In the genomic region with DNA sequence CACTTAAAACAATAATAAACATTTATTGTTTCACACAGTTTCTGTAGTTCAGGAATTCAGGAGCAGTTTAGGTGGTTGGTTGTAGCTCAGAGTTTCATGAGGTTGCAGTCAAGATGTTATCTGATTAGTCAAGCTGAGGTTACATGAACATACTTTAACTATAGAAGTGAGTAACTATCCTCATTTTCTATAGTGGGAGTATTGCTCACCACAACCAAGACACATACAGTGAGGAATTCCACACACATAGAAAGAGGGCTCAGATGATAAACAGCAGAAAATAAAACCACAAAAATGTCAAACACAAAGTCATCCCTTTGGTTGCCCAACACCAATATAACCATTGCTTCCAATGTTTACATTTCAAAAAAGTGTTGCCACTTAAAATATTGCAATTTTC, we compare ENCODE assay signal across 18 cellular contexts. TPM values are rescaled to one million over a fixed set of nuclear protein-coding genes. Genes with fewer than 3 reads are reported as not detected.
A peak's percentile ranks its signal among the peaks of the same experiment; 100 is the strongest.
DNase-seq lines count a peak whose midpoint lies in the region; ATAC-seq, FAIRE-seq and TF ChIP-seq lines count a peak whose summit lies in the region.
"Had no signal": no experiment of that assay in that cellular context is flagged by ENCODE, and none has a peak within 500 bp of the region (broad histone marks: within the 10 kb centered on the region; RNA-seq: fewer than 3 reads in every experiment).

No MANE protein-coding gene starts in this region.

- H3K79me2 ChIP-seq in PC-3 (ENCODE audit: low read length) (no peaks in the 10 kb centered on the region), osteoblast (ENCODE audit: insufficient read depth, low read length) (no peaks in the 10 kb centered on the region)

- H3K27me3 ChIP-seq in PC-3 (ENCODE audit: low read length) (no peaks in the 10 kb centered on the region), osteoblast (ENCODE audit: insufficient read depth, low read length) (no peaks in the 10 kb centered on the region)
- H3K27me3 ChIP-seq: colonic mucosa, transverse colon had no signal

- H4K20me1 ChIP-seq in PC-3 (ENCODE audit: low read length) = no peaks in the 10 kb centered on the region
- no peaks in the 10 kb centered on the region for H4K20me1 ChIP-seq in osteoblast (ENCODE audit: insufficient read depth, low read length)

- BruUV-seq in PC-3 (replicated peaks; lab: Mats Ljungman, UMichigan) = no TSS peak

- H3K9me3 ChIP-seq in PC-3 (ENCODE audit: low read length) = 0 out of 2 replicates have a peak, but pooled peaks cover 9% of the 10 kb centered on the region
- peaks cover 4% of the 10 kb centered on the region for H3K9me3 ChIP-seq in osteoblast (ENCODE audit: low read depth, low read length)
- H3K9me3 ChIP-seq: colonic mucosa had no signal

- peaks cover 8% of the 10 kb centered on the region for H3K4me1 Mint-ChIP-seq in activated CD4-positive, alpha-beta T cell treated with anti-CD3 and anti-CD28 coated beads for 36 hours
- H3K4me1 Mint-ChIP-seq: nephron had no signal

- H3K36me3 ChIP-seq in PC-3 (ENCODE audit: low read depth, low read length) (no peaks in the 10 kb centered on the region), osteoblast (ENCODE audit: insufficient read depth, low read length) (no peaks in the 10 kb centered on the region)
- H3K36me3 ChIP-seq: colonic mucosa, transverse colon had no signal

- H3K4me3 Mint-ChIP-seq in activated CD4-positive, alpha-beta T cell treated with anti-CD3 and anti-CD28 coated beads for 36 hours = no peak overlapping the region
- H3K4me3 Mint-ChIP-seq: activated naive CD8-positive, alpha-beta T cell; GM23338; nephron had no signal

- H3K4me3 ChIP-seq in PC-3 (ENCODE audit: low read length) (no peak overlapping the region), osteoblast (ENCODE audit: insufficient read depth, low read length) (no peak overlapping the region)
- H3K4me3 ChIP-seq: colonic mucosa, GM23338, transverse colon had no signal

- H3K27ac Mint-ChIP-seq in activated CD4-positive, alpha-beta T cell treated with anti-CD3 and anti-CD28 coated beads for 36 hours = no peak overlapping the region
- H3K27ac Mint-ChIP-seq: activated naive CD8-positive, alpha-beta T cell; GM23338; nephron had no signal

- peak; percentile 86 for ATAC-seq in activated CD4-positive, alpha-beta T cell treated with anti-CD3 and anti-CD28 coated beads for 36 hours
- ATAC-seq in PC-3 = peak; percentile 33; the same call in 1 of the 2 replicates
- no peak for ATAC-seq in HG02588 (IDR thresholded peaks at IDR 0.05; ENCODE audit: unreplicated experiment)
- ATAC-seq: GM23338 had no signal

- no peaks in the 10 kb centered on the region for H3K36me3 Mint-ChIP-seq in activated CD4-positive, alpha-beta T cell treated with anti-CD3 and anti-CD28 coated beads for 36 hours (ENCODE audit: low read depth)

- DNase-seq in activated CD4-positive, alpha-beta T cell treated with anti-CD3 and anti-CD28 coated beads for 36 hours = no peak
- DNase-seq in activated CD4-positive, alpha-beta T cell treated with anti-CD3 and anti-CD28 coated beads for 48 hours = no peak
- DNase-seq in PC-3 = peak; percentile 79
- peak; percentile 15 for DNase-seq in dedifferentiated amniotic fluid mesenchymal stem cell (ENCODE audit: extremely low spot score)
- peak; percentile 60 for DNase-seq in osteoblast (ENCODE audit: insufficient read length, low spot score, missing footprints)
- no peak for DNase-seq in superior temporal gyrus (ENCODE audit: extremely low spot score)
- no peak for DNase-seq in frontal cortex (ENCODE audit: low spot score in 2 of 2)
- DNase-seq: colonic mucosa; NCI-H1105; SK-N-SH; stimulated activated CD4-positive, alpha-beta T cell treated with anti-CD3 and anti-CD28 coated beads, Interleukin-2, amount 100 ng/mL, for 24 hours; stimulated activated CD8-positive, alpha-beta memory T cell treated with anti-CD3 and anti-CD28 coated beads, Interleukin-4, amount 100 ng/mL, for 48 hours; transverse colon had no signal

- POLR2A ChIA-PET in activated CD4-positive, alpha-beta T cell treated with anti-CD3 and anti-CD28 coated beads for 36 hours (lab: Charles Lee) = no interaction called here
- POLR2A ChIA-PET in PC-3 (lab: Charles Lee; ENCODE audit: unreplicated experiment) = no interaction called here

- H3K4me2 ChIP-seq in PC-3 (ENCODE audit: low read length) (0 out of 2 replicates have a peak overlapping the region, but pooled peaks have one; percentile 22), osteoblast (ENCODE audit: insufficient read depth, low read length) (no peak overlapping the region)
- H3K4me2 ChIP-seq: GM23338, SK-N-SH had no signal

- peaks cover 5% of the 10 kb centered on the region for H3K9me3 Mint-ChIP-seq in activated CD4-positive, alpha-beta T cell treated with anti-CD3 and anti-CD28 coated beads for 36 hours (ENCODE audit: low read depth)

- peaks cover 10% of the 10 kb centered on the region for H3K27me3 Mint-ChIP-seq in activated CD4-positive, alpha-beta T cell treated with anti-CD3 and anti-CD28 coated beads for 36 hours

- no peak for FAIRE-seq in frontal cortex (lab: Jason Lieb, UNC)

- TF ChIP-seq CTCF in PC-3 (conservative IDR thresholded peaks at IDR 0.05; ENCODE audit: low read depth, low read length) = no peak
- TF ChIP-seq CTCF in osteoblast (IDR thresholded peaks at IDR 0.05; ENCODE audit: extremely low read depth, low read depth, low read length) = no peak

- H2AFZ ChIP-seq in PC-3 (ENCODE audit: low read length) = no peak overlapping the region
- no peak overlapping the region for H2AFZ ChIP-seq in osteoblast (ENCODE audit: low read length)
- H2AFZ ChIP-seq: GM23338 had no signal

- no peaks in the 10 kb centered on the region for H3F3A ChIP-seq in PC-3 (ENCODE audit: low read length, unreplicated experiment)

- H3K9me2 ChIP-seq in PC-3 (replicated peaks; ENCODE audit: low read length) = no peaks in the 10 kb centered on the region
- H3K9me2 ChIP-seq: SK-N-SH had no signal

- CTCF ChIA-PET in activated CD4-positive, alpha-beta T cell treated with anti-CD3 and anti-CD28 coated beads for 36 hours (lab: Charles Lee) = interaction anchor here (1.1 kb wide), 1 partner anchor 31 kb away, joined by 4 read pairs; no protein-coding TSS in a partner anchor
- CTCF ChIA-PET in PC-3 (lab: Charles Lee) = interaction anchor here (1.4 kb wide), 1 partner anchor 38 kb away, joined by 4 read pairs; no protein-coding TSS in a partner anchor

- H3K4me1 ChIP-seq in PC-3 (ENCODE audit: insufficient read depth, low read length) (peaks cover 6% of the 10 kb centered on the region), osteoblast (ENCODE audit: insufficient read depth, low read length) (peaks cover 10% of the 10 kb centered on the region)
- H3K4me1 ChIP-seq: colonic mucosa, transverse colon had no signal

- H3K27ac ChIP-seq in PC-3 (ENCODE audit: low read length) (no peak overlapping the region), osteoblast (ENCODE audit: low read depth, low read length) (no peak overlapping the region)
- H3K27ac ChIP-seq: 22Rv1, colonic mucosa, transverse colon had no signal

- intact Hi-C loops in activated CD4-positive, alpha-beta T cell treated with anti-CD3 and anti-CD28 coated beads for 36 hours (cut with DNase I, micrococcal nuclease) = no loop called here
- intact Hi-C loops in PC-3 (cut with micrococcal nuclease) = no loop called here

- H3K9ac ChIP-seq in PC-3 (ENCODE audit: low read length) = no peak overlapping the region
- H3K9ac ChIP-seq: SK-N-SH had no signal

RNA-seq across cellular contexts. Expression of a gene that starts 13.6 kb away (rescaled TPM):
- total RNA-seq in activated CD4-positive, alpha-beta T cell treated with anti-CD3 and anti-CD28 coated beads for 36 hours = under 1 TPM; 0.07 to 0.09 TPM
- total RNA-seq in PC-3 (2014; rRNA removed) = not detected in 2 replicates
- under 0.01 TPM in 1 of 2 replicates, not detected in the other for total RNA-seq in osteoblast
- total RNA-seq in frontal cortex = under 0.01 TPM

RNA-seq across cellular contexts. Expression of a gene that starts 13.7 kb away (rescaled TPM):
- 10 to 100 TPM; 33.3 to 36.5 TPM for total RNA-seq in activated CD4-positive, alpha-beta T cell treated with anti-CD3 and anti-CD28 coated beads for 36 hours
- total RNA-seq in PC-3 (2014; rRNA removed) = 16.5 and 21.0 TPM in 2 replicates
- 39.8 TPM in 2 replicates for total RNA-seq in osteoblast
- total RNA-seq in frontal cortex = 111 TPM

Comparison
In these comparisons a context has a peak if more than half of its experiments do, and no peak if none do; other contexts are left out.
1. DNase-seq: peak in PC-3 (single experiment), dedifferentiated amniotic fluid mesenchymal stem cell (single experiment) and osteoblast (single experiment); none in activated CD4-positive, alpha-beta T cell treated with anti-CD3 and anti-CD28 coated beads for 36 hours (single experiment), activated CD4-positive, alpha-beta T cell treated with anti-CD3 and anti-CD28 coated beads for 48 hours (single experiment), superior temporal gyrus (single experiment) and frontal cortex (0 of 2).